ENCODE assay signal across 10 cellular contexts in genomic region chr1:1847501-1848289, GRCh38. TPM values are rescaled to one million over a fixed set of nuclear protein-coding genes. Genes with fewer than 3 reads are reported as not detected.
DNase-seq lines count a peak whose midpoint lies in the region; ATAC-seq and TF ChIP-seq lines count a peak whose summit lies in the region.
"Had no signal": no experiment of that assay in that cellular context is flagged by ENCODE, and none has a peak within 500 bp of the region (broad histone marks: within the 10 kb centered on the region; RNA-seq: fewer than 3 reads in every experiment).

No MANE protein-coding gene starts in this region.

- peaks cover 52% of the 10 kb centered on the region for H3F3A ChIP-seq in DOHH2 (ENCODE audit: control insufficient read depth, insufficient read depth)

- ATAC-seq in HG03571 (IDR thresholded peaks at IDR 0.05; ENCODE audit: unreplicated experiment) (no peak), T-cell (replicated peaks in 1 of 4) (no peak)

- no peaks in the 10 kb centered on the region for H3K9me3 ChIP-seq in DOHH2 (ENCODE audit: control insufficient read depth, insufficient read depth, low read length)

- DNase-seq in NCI-H524 (lab: John Stamatoyannopoulos, UW) (peak; percentile 83 to 96), fibroblast of the aortic adventitia (ENCODE audit: low read depth) (peak; percentile 27), T-cell (no peak), inferior parietal cortex (ENCODE audit: extremely low spot score) (no peak)
- DNase-seq in stimulated activated CD8-positive, alpha-beta memory T cell treated with anti-CD3 and anti-CD28 coated beads, Interleukin-4, amount 100 ng/mL, for 48 hours, result no peak
- DNase-seq: activated CD4-positive, alpha-beta T cell treated with anti-CD3 and anti-CD28 coated beads, Interleukin-2, amount 50 U/mL, for 48 hours had no signal

- no peak overlapping the region for H3K4me3 ChIP-seq in DOHH2 (ENCODE audit: low read length)
- no peak overlapping the region for H3K4me3 ChIP-seq in fibroblast of the aortic adventitia (ENCODE audit: low read depth, low read length)
- H3K4me3 ChIP-seq in rectal smooth muscle tissue (ENCODE audit: low read length), result no peak overlapping the region

- peaks cover 57% of the 10 kb centered on the region for H3K36me3 ChIP-seq in DOHH2 (ENCODE audit: control insufficient read depth, low read length)
- H3K36me3 ChIP-seq in rectal smooth muscle tissue (ENCODE audit: control insufficient read depth, insufficient read depth, low read length), result no peaks in the 10 kb centered on the region

- CTCF ChIA-PET in T-cell (lab: Charles Lee), result no interaction called here

- H3K9me2 ChIP-seq in DOHH2 (replicated peaks; ENCODE audit: control insufficient read depth, low read length), result no peaks in the 10 kb centered on the region

- H3K9ac ChIP-seq in rectal smooth muscle tissue (ENCODE audit: low read length), result no peak overlapping the region

- H3K27me3 Mint-ChIP-seq in T-cell, result no peaks in the 10 kb centered on the region

- H3K4me2 ChIP-seq in DOHH2 (ENCODE audit: low read length), result peak overlapping the region; percentile 38

- TF ChIP-seq CTCF in DOHH2 (IDR thresholded peaks at IDR 0.05; ENCODE audit: low read depth, low read length, poor library complexity, severe bottlenecking) (no peak), fibroblast of the aortic adventitia (IDR thresholded peaks at IDR 0.05; ENCODE audit: insufficient read depth, low read length) (no peak)

- peaks cover 2% of the 10 kb centered on the region; the same call in 1 of the 2 replicates for H4K20me1 ChIP-seq in DOHH2 (ENCODE audit: control insufficient read depth, insufficient read depth, low read depth, low read length)

- peaks cover 9% of the 10 kb centered on the region for H3K36me3 Mint-ChIP-seq in T-cell

- H3K9me3 Mint-ChIP-seq in T-cell, result no peaks in the 10 kb centered on the region

- peak overlapping the region in 1 of 2 donors; percentile 34 for H3K27ac Mint-ChIP-seq in T-cell

- H3K4me1 ChIP-seq in DOHH2 (ENCODE audit: control insufficient read depth, low read length) (peaks cover 89% of the 10 kb centered on the region), rectal smooth muscle tissue (ENCODE audit: control insufficient read depth, insufficient read depth, low read length) (peaks cover 16% of the 10 kb centered on the region)

- H3K4me3 Mint-ChIP-seq in T-cell, result no peak overlapping the region

- no peaks in the 10 kb centered on the region for H3K27me3 ChIP-seq in DOHH2 (ENCODE audit: control insufficient read depth, low read length)
- no peaks in the 10 kb centered on the region for H3K27me3 ChIP-seq in rectal smooth muscle tissue (ENCODE audit: control insufficient read depth, insufficient read depth, low read length)

- H3K4me1 Mint-ChIP-seq in T-cell, result peaks cover 71 to 73% (median 73%) of the 10 kb centered on the region in 3 donors

- H3K79me2 ChIP-seq in DOHH2 (ENCODE audit: control insufficient read depth, low read length), result peaks cover 97% of the 10 kb centered on the region

- POLR2A ChIA-PET in T-cell (lab: Charles Lee), result interaction anchor here in 1 of 2 donors (0.6 to 0.7 kb wide), 2 partner anchors 11 to 316 kb away, joined by 5 to 10 read pairs; no protein-coding TSS in a partner anchor

- H3K27ac ChIP-seq in DOHH2 (ENCODE audit: low read depth, low read length) (peak overlapping the region; percentile 51), rectal smooth muscle tissue (ENCODE audit: low read depth, low read length) (peak overlapping the region; percentile 34)
- H3K27ac ChIP-seq: HL-60 had no signal

RNA-seq across cellular contexts. Expression of gene GNB1, which starts 43.2 kb away (rescaled TPM):
- 71.6 and 108 TPM in 2 replicates for total RNA-seq in fibroblast of the aortic adventitia (ENCODE audit: low replicate concordance)
- 100 to 1,000 TPM; 208 to 295 (median 261) TPM for total RNA-seq in T-cell

Comparison
In these comparisons a context has a peak if more than half of its experiments do, and no peak if none do; other contexts are left out.
1. DNase-seq: peak in NCI-H524 (2 of 2) and fibroblast of the aortic adventitia (single experiment); none in stimulated activated CD8-positive, alpha-beta memory T cell treated with anti-CD3 and anti-CD28 coated beads, Interleukin-4, amount 100 ng/mL, for 48 hours (single experiment), T-cell (0 of 34) and inferior parietal cortex (single experiment).